1 cellular context compared by ENCODE assay signal in genomic region chr7:142908921-142909870, GRCh38.
TF ChIP-seq lines count a peak whose summit lies in the region.

No MANE protein-coding gene starts in this region.

TF ChIP-seq in K562, 482 proteins besides CTCF, POLR2A, EP300 and RAD21 (continued from another document):
- no peak for TF ChIP-seq DLX4 (CRISPR knock-in tag; IDR thresholded peaks at IDR 0.05)
- TF ChIP-seq ESRRA (IDR thresholded peaks at IDR 0.05; ENCODE audit: borderline replicate concordance, low read depth) = peak; percentile 65; the same call in 1 of the 2 replicates
- TF ChIP-seq ZBTB17 (CRISPR knock-in tag; IDR thresholded peaks at IDR 0.05) = no peak
- no peak for TF ChIP-seq NCOA2 (IDR thresholded peaks at IDR 0.05; ENCODE audit: partially characterized antibody in 2 of 2)
- no peak for TF ChIP-seq ZNF589 (CRISPR knock-in tag; IDR thresholded peaks at IDR 0.05; ENCODE audit: low read depth)
- TF ChIP-seq RFX1 (IDR thresholded peaks at IDR 0.05) = no peak
- 0 out of 2 replicates have a peak, but pooled peaks have one; percentile 15 for TF ChIP-seq CREM (IDR thresholded peaks at IDR 0.05; ENCODE audit: low read depth)
- TF ChIP-seq CTBP1 (IDR thresholded peaks at IDR 0.05; ENCODE audit: borderline replicate concordance) = 0 out of 2 replicates have a peak, but pooled peaks have one; percentile 58
- TF ChIP-seq ZNF280A (IDR thresholded peaks at IDR 0.05; ENCODE audit: low read depth, partially characterized antibody) = no peak
- TF ChIP-seq L3MBTL2 (IDR thresholded peaks at IDR 0.05) = 0 out of 2 replicates have a peak, but pooled peaks have one; percentile 20
- TF ChIP-seq EZH2 (IDR thresholded peaks at IDR 0.05; ENCODE audit: borderline replicate concordance, low read depth, low read length) = no peak
- TF ChIP-seq MYNN (IDR thresholded peaks at IDR 0.05) = no peak
- TF ChIP-seq MYNN (CRISPR knock-in tag; IDR thresholded peaks at IDR 0.05) = no peak
- no peak for TF ChIP-seq SRSF7 (optimal IDR thresholded peaks at IDR 0.05; ENCODE audit: low read depth, low read length)
- TF ChIP-seq HNRNPUL1 (IDR thresholded peaks at IDR 0.05; ENCODE audit: low read length) = no peak
- TF ChIP-seq SMC3 (conservative IDR thresholded peaks at IDR 0.05; ENCODE audit: insufficient read depth, low read depth, low read length) = peak; percentile 45; the same call in 1 of the 2 replicates
- TF ChIP-seq ELF1 (tag; IDR thresholded peaks at IDR 0.05) = peak; percentile 55; the same call in 1 of the 2 replicates
- TF ChIP-seq ZNF766 (CRISPR knock-in tag; conservative IDR thresholded peaks at IDR 0.05) = no peak
- no peak for TF ChIP-seq HES1 (IDR thresholded peaks at IDR 0.05; ENCODE audit: low read depth)
- TF ChIP-seq CEBPZ (IDR thresholded peaks at IDR 0.05; ENCODE audit: borderline replicate concordance, low read depth, low read length) = no peak
- TF ChIP-seq CTCFL (IDR thresholded peaks at IDR 0.05; ENCODE audit: borderline replicate concordance, insufficient read depth, low read depth, low read length, poor library complexity, severe bottlenecking) = no peak
- TF ChIP-seq ATF3 (IDR thresholded peaks at IDR 0.05) = no peak
- 0 out of 2 replicates have a peak, but pooled peaks have one; percentile 8 for TF ChIP-seq ATF3 (CRISPR knock-in tag; conservative IDR thresholded peaks at IDR 0.05)
- TF ChIP-seq GATAD2B (IDR thresholded peaks at IDR 0.05; ENCODE audit: borderline replicate concordance) = no peak
